14 cellular contexts compared by ENCODE assay signal in the genomic region with DNA sequence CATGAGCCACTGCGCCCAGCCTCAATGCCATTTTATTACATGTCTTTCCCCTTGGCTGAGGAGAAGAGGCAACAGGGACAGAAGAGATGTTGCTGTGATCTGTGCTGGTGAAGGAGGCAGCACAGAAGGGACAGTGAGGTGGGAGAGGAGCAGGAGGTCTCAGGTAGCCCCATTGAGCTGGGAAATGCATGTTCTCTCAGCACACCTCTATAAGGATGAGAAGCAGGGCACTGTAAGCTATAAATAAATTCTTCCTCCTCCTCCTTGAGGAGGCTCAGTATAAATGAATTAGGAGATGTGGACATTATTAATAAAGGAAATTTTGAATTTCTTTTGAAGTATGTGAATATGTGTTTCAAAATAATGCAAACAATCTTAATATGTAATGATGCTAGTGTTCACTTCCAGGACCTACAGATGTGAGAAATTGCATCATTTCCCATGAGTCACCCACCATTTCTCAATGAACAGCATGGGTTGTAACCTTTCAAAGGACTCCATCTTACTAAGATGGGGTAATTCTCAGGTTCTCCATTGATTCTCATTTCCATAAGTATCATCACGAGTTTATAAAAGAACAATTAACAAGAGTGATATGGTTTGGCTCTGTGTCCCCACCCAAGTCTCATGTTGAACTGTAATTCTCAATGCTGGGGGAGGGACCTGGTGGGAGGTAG.
DNase-seq lines count a peak whose midpoint lies in the region; ATAC-seq, FAIRE-seq and TF ChIP-seq lines count a peak whose summit lies in the region.
"Had no signal": no experiment of that assay in that cellular context is flagged by ENCODE, and none has a peak within 500 bp of the region (broad histone marks: within the 10 kb centered on the region; RNA-seq: fewer than 3 reads in every experiment).

No MANE protein-coding gene starts in this region.

- H3K27me3 Mint-ChIP-seq in activated T-helper 1 cell treated with anti-CD3 and anti-CD28 coated beads, Interleukin-12 subunit alpha, Interleukin-12 subunit beta, Interleukin-2, Interleukin-4 antibody, amounts not matched to agents 30 ng/mL and 10 ng/mL and 1 ng/mL, durations not matched to agents 14 hours and 24 hours and 36 hours (ENCODE audit: insufficient read depth) = no peaks in the 10 kb centered on the region
- H3K27me3 Mint-ChIP-seq: progenitor cell of endocrine pancreas had no signal

- H3K79me2 ChIP-seq in SK-N-SH (ENCODE audit: insufficient read depth) (no peaks in the 10 kb centered on the region), K562 (ENCODE audit: control insufficient read depth, insufficient read depth, low read length) (no peaks in the 10 kb centered on the region)

- no peak overlapping the region for H3K4me3 ChIP-seq in SK-N-SH (ENCODE audit: low read depth in 2 of 2, low read length in 1 of 2)
- H3K4me3 ChIP-seq in NB4 (ENCODE audit: low read depth, low read length) = no peak overlapping the region
- no peak overlapping the region for H3K4me3 ChIP-seq in K562
- H3K4me3 ChIP-seq in gastroesophageal sphincter = no peak overlapping the region
- no peak overlapping the region for H3K4me3 ChIP-seq in sigmoid colon

- TF ChIP-seq CTCF in SK-N-SH (IDR thresholded peaks at IDR 0.05) (no peak), NB4 (IDR thresholded peaks at IDR 0.05; ENCODE audit: low read depth, low read length) (no peak), K562 (IDR thresholded peaks at IDR 0.05 in 2 of 3, conservative IDR thresholded peaks at IDR 0.05 in 1 of 3; ENCODE audit: insufficient read depth in 2 of 3, low read depth in 1 of 3, low read length in 3 of 3) (no peak), gastroesophageal sphincter (IDR thresholded peaks at IDR 0.05) (no peak), sigmoid colon (IDR thresholded peaks at IDR 0.05) (no peak)

- no peak overlapping the region for H3K9ac ChIP-seq in SK-N-SH
- H3K9ac ChIP-seq in K562 (ENCODE audit: insufficient read depth in 1 of 2, low read depth in 2 of 2, low read length in 2 of 2) = no peak overlapping the region

- H3K9me1 ChIP-seq in K562 (ENCODE audit: control insufficient read depth, insufficient read depth, low read length) = no peaks in the 10 kb centered on the region

- FAIRE-seq in K562 (lab: Jason Lieb, UNC) = no peak
- FAIRE-seq: kidney had no signal

- no TSS peak for BruUV-seq in K562 (replicated peaks; lab: Mats Ljungman, UMichigan)

- H3F3A ChIP-seq in SK-N-SH (replicated peaks; ENCODE audit: insufficient read depth) = peaks cover 6% of the 10 kb centered on the region

- TF ChIP-seq EP300 in SK-N-SH (IDR thresholded peaks at IDR 0.05; ENCODE audit: borderline replicate concordance in 1 of 2, low read depth in 1 of 2, low read length in 1 of 2) (no peak), K562 (IDR thresholded peaks at IDR 0.05; ENCODE audit: low read length) (no peak), gastroesophageal sphincter (IDR thresholded peaks at IDR 0.05) (no peak), sigmoid colon (IDR thresholded peaks at IDR 0.05) (no peak)

- no peaks in the 10 kb centered on the region for H4K20me1 ChIP-seq in SK-N-SH (ENCODE audit: insufficient read depth)
- H4K20me1 ChIP-seq in K562 (replicated peaks; ENCODE audit: control insufficient read depth, insufficient read depth, low read length) = no peaks in the 10 kb centered on the region

- no peaks in the 10 kb centered on the region for H3K9me3 ChIP-seq in SK-N-SH
- H3K9me3 ChIP-seq in K562 (replicated peaks; ENCODE audit: control insufficient read depth, insufficient read depth, low read depth, low read length) = no peaks in the 10 kb centered on the region
- no peaks in the 10 kb centered on the region for H3K9me3 ChIP-seq in gastroesophageal sphincter
- H3K9me3 ChIP-seq in sigmoid colon = no peaks in the 10 kb centered on the region

- CTCF ChIA-PET in SK-N-SH (lab: Yijun Ruan, JAX) (no interaction called here), K562 (lab: Yijun Ruan, JAX; ENCODE audit: low intra/inter-chr PET ratio) (no interaction called here)

- H2AFZ ChIP-seq in SK-N-SH (ENCODE audit: low read depth) = peak overlapping the region; percentile 29; the same call in 1 of the 2 replicates
- no peak overlapping the region for H2AFZ ChIP-seq in K562 (ENCODE audit: low read depth, low read length)

- no peak overlapping the region for H3K4me3 Mint-ChIP-seq in activated T-helper 1 cell treated with anti-CD3 and anti-CD28 coated beads, Interleukin-12 subunit alpha, Interleukin-12 subunit beta, Interleukin-2, Interleukin-4 antibody, amounts not matched to agents 30 ng/mL and 10 ng/mL and 1 ng/mL, durations not matched to agents 14 hours and 24 hours and 36 hours

- H3K9me3 Mint-ChIP-seq in activated T-helper 1 cell treated with anti-CD3 and anti-CD28 coated beads, Interleukin-12 subunit alpha, Interleukin-12 subunit beta, Interleukin-2, Interleukin-4 antibody, amounts not matched to agents 30 ng/mL and 10 ng/mL and 1 ng/mL, durations not matched to agents 14 hours and 24 hours and 36 hours = peaks cover 15% of the 10 kb centered on the region

- 5% methylated on average over 2 of the region's 2 CpGs for WGBS in SK-N-SH (ENCODE audit: low lambda C conversion rate)
- 0% methylated on average over 2 of the region's 2 CpGs for WGBS in K562 (ENCODE audit: insufficient coverage, low coverage, missing lambda C conversion rate)
- 70 to 96% methylated on average over 1 to 2 of the region's 2 CpGs for WGBS in gastroesophageal sphincter (ENCODE audit: low coverage in 1 of 2), 2 donors
- 94 to 96% methylated on average over 2 of the region's 2 CpGs for WGBS in sigmoid colon, 2 donors

- H3K4me1 ChIP-seq in SK-N-SH (ENCODE audit: control insufficient read depth in 1 of 2, insufficient read depth in 2 of 2, low read depth in 1 of 2, low read length in 1 of 2) (0 out of 4 replicates have a peak, but pooled peaks cover 0 to 5% of the 10 kb centered on the region in 2 experiments), K562 (replicated peaks in 1 of 2; ENCODE audit: control insufficient read depth in 2 of 2, insufficient read depth in 2 of 2, low read length in 2 of 2) (no peaks in the 10 kb centered on the region), gastroesophageal sphincter (no peaks in the 10 kb centered on the region), sigmoid colon (no peaks in the 10 kb centered on the region)

- intact Hi-C loops in K562 (cut with micrococcal nuclease) (no loop called here), sigmoid colon (cut with DNase I) (no loop called here)
- intact Hi-C loops in activated T-helper 1 cell treated with anti-CD3 and anti-CD28 coated beads, Interleukin-12 subunit alpha, Interleukin-12 subunit beta, Interleukin-2, Interleukin-4 antibody, amounts not matched to agents 30 ng/mL and 10 ng/mL and 1 ng/mL, durations not matched to agents 14 hours and 24 hours and 36 hours (cut with micrococcal nuclease) = no loop called here

- no peaks in the 10 kb centered on the region for H3K4me1 Mint-ChIP-seq in activated T-helper 1 cell treated with anti-CD3 and anti-CD28 coated beads, Interleukin-12 subunit alpha, Interleukin-12 subunit beta, Interleukin-2, Interleukin-4 antibody, amounts not matched to agents 30 ng/mL and 10 ng/mL and 1 ng/mL, durations not matched to agents 14 hours and 24 hours and 36 hours (ENCODE audit: low read depth)

- ATAC-seq in SK-N-SH treated with all-trans-retinoic acid at 6 μM for 48 hours (no peak), K562 (no peak), gastroesophageal sphincter (no peak)

- TF ChIP-seq RAD21 in SK-N-SH (IDR thresholded peaks at IDR 0.05; ENCODE audit: low read length) (no peak), K562 (CRISPR knock-in tag; conservative IDR thresholded peaks at IDR 0.05 in 1 of 2, IDR thresholded peaks at IDR 0.05 in 1 of 2) (no peak)

- no peak for DNase-seq in SK-N-SH
- DNase-seq in NB4 (ENCODE audit: low read depth) = peak; percentile 76
- no peak for DNase-seq in K562 (ENCODE audit: extremely low read depth in 1 of 4, low spot score in 3 of 4)
- DNase-seq in non-pigmented ciliary epithelial cell (ENCODE audit: low read depth) = peak; percentile 57
- no peak for DNase-seq in activated T-helper 1 cell treated with anti-CD3 and anti-CD28 coated beads, Interleukin-12 subunit alpha, Interleukin-12 subunit beta, Interleukin-2, Interleukin-4 antibody, amounts not matched to agents 30 ng/mL and 10 ng/mL and 1 ng/mL, durations not matched to agents 14 hours and 24 hours and 36 hours (ENCODE audit: low spot score)
- DNase-seq in sigmoid colon = no peak
- DNase-seq: 8988T; activated CD4-positive, alpha-beta T cell treated with anti-CD3 and anti-CD28 coated beads, Interleukin-2, amount 50 U/mL, for 48 hours; kidney; NCI-H1092 treated with DMSO at 0.1 percent for 48 hours; RPMI8226 had no signal

- H3K27me3 ChIP-seq in SK-N-SH (ENCODE audit: insufficient read depth) = no peaks in the 10 kb centered on the region
- H3K27me3 ChIP-seq in K562 (ENCODE audit: control insufficient read depth in 2 of 2, insufficient read depth in 2 of 2, low read length in 2 of 2) = no peaks in the 10 kb centered on the region
- no peaks in the 10 kb centered on the region for H3K27me3 ChIP-seq in gastroesophageal sphincter
- no peaks in the 10 kb centered on the region for H3K27me3 ChIP-seq in sigmoid colon

- TF ChIP-seq POLR2A in NB4 (IDR thresholded peaks at IDR 0.05; ENCODE audit: extremely low read depth, insufficient read length) (no peak), K562 (conservative IDR thresholded peaks at IDR 0.05) (no peak), gastroesophageal sphincter (IDR thresholded peaks at IDR 0.05) (no peak), sigmoid colon (IDR thresholded peaks at IDR 0.05) (no peak)

- H3K4me2 ChIP-seq in SK-N-SH (no peak overlapping the region), K562 (ENCODE audit: insufficient read depth, low read length) (no peak overlapping the region)

- in situ Hi-C loops in K562 (cut with MboI) = no loop called here

- no peaks in the 10 kb centered on the region for H3K9me2 ChIP-seq in SK-N-SH

- no peak overlapping the region for H3K27ac Mint-ChIP-seq in activated T-helper 1 cell treated with anti-CD3 and anti-CD28 coated beads, Interleukin-12 subunit alpha, Interleukin-12 subunit beta, Interleukin-2, Interleukin-4 antibody, amounts not matched to agents 30 ng/mL and 10 ng/mL and 1 ng/mL, durations not matched to agents 14 hours and 24 hours and 36 hours
- H3K27ac Mint-ChIP-seq: progenitor cell of endocrine pancreas had no signal

- H3K36me3 Mint-ChIP-seq in activated T-helper 1 cell treated with anti-CD3 and anti-CD28 coated beads, Interleukin-12 subunit alpha, Interleukin-12 subunit beta, Interleukin-2, Interleukin-4 antibody, amounts not matched to agents 30 ng/mL and 10 ng/mL and 1 ng/mL, durations not matched to agents 14 hours and 24 hours and 36 hours (ENCODE audit: low read depth) = peaks cover 6% of the 10 kb centered on the region

- H3K36me3 ChIP-seq in SK-N-SH (replicated peaks in 1 of 2; ENCODE audit: control insufficient read depth in 1 of 2, insufficient read depth in 2 of 2, low read length in 1 of 2) (no peaks in the 10 kb centered on the region), K562 (ENCODE audit: control insufficient read depth, insufficient read depth, low read length) (no peaks in the 10 kb centered on the region), gastroesophageal sphincter (peaks cover 0 to 49% of the 10 kb centered on the region in 2 donors), sigmoid colon (peaks cover 0 to 35% (median 4%) of the 10 kb centered on the region in 4 donors)

- H3K27ac ChIP-seq in SK-N-SH (ENCODE audit: low read depth in 2 of 2, low read length in 1 of 2) (no peak overlapping the region), K562 (ENCODE audit: extremely low read depth, low read depth, low read length) (no peak overlapping the region), gastroesophageal sphincter (no peak overlapping the region), sigmoid colon (no peak overlapping the region)

- POLR2A ChIA-PET in SK-N-SH (lab: Yijun Ruan, JAX) = no interaction called here
- POLR2A ChIA-PET in K562 (lab: Yijun Ruan, JAX) = no interaction called here

Comparison
In these comparisons a context has a peak if more than half of its experiments do, and no peak if none do; other contexts are left out.
1. DNase-seq: peak in NB4 (single experiment) and non-pigmented ciliary epithelial cell (single experiment); none in SK-N-SH (single experiment), K562 (0 of 4), activated T-helper 1 cell treated with anti-CD3 and anti-CD28 coated beads, Interleukin-12 subunit alpha, Interleukin-12 subunit beta, Interleukin-2, Interleukin-4 antibody, amounts not matched to agents 30 ng/mL and 10 ng/mL and 1 ng/mL, durations not matched to agents 14 hours and 24 hours and 36 hours (single experiment) and sigmoid colon (single experiment).